8 cellular contexts compared by ENCODE assay signal in genomic region chr17:82035956-82036633, GRCh38. TPM values are rescaled to one million over a fixed set of nuclear protein-coding genes. Genes with fewer than 3 reads are reported as not detected.
A peak's percentile ranks its signal among the peaks of the same experiment; 100 is the strongest.
DNase-seq lines count a peak whose midpoint lies in the region; ATAC-seq and TF ChIP-seq lines count a peak whose summit lies in the region.

No MANE protein-coding gene starts in this region.

- H3K4me1 ChIP-seq in OCI-LY1 (ENCODE audit: insufficient read depth, low read length, severe bottlenecking) = peaks cover 29% of the 10 kb centered on the region
- peaks cover 7% of the 10 kb centered on the region for H3K4me1 ChIP-seq in ectodermal cell (ENCODE audit: control insufficient read depth, insufficient read depth, low read length)
- H3K4me1 ChIP-seq in neutrophil (ENCODE audit: control insufficient read depth in 1 of 2, insufficient read depth in 1 of 2, low read depth in 1 of 2, low read length in 1 of 2) = peaks cover 26 to 36% of the 10 kb centered on the region in 2 experiments

- TF ChIP-seq CTCF in CD4-positive, alpha-beta T cell (IDR thresholded peaks at IDR 0.05) = no peak
- TF ChIP-seq CTCF in OCI-LY1 (IDR thresholded peaks at IDR 0.05; ENCODE audit: low read length) = no peak
- no peak for TF ChIP-seq CTCF in neutrophil (IDR thresholded peaks at IDR 0.05)

- intact Hi-C loops in CD4-positive, alpha-beta T cell (cut with DNase I, micrococcal nuclease) = loop anchor here (5.0 to 10.0 kb wide), 6 partner anchors 89 to 519 kb away; partner anchors contain the start of genes HEXD (in 2 of the 2) and OGFOD3 (in 2 of the 2)

- no peaks in the 10 kb centered on the region; the same call in 1 of the 2 replicates for H3F3A ChIP-seq in OCI-LY1 (ENCODE audit: insufficient read depth, low read length)

- H3K27me3 ChIP-seq in CD4-positive, alpha-beta T cell (ENCODE audit: control insufficient read depth, insufficient read depth, low read length) = no peaks in the 10 kb centered on the region
- H3K27me3 ChIP-seq in OCI-LY1 (ENCODE audit: insufficient read depth, low read length) (no peaks in the 10 kb centered on the region), ectodermal cell (ENCODE audit: control insufficient read depth, insufficient read depth, low read length, poor library complexity, severe bottlenecking) (peaks cover 7% of the 10 kb centered on the region), neutrophil (peaks cover 15% of the 10 kb centered on the region)

- 93% methylated on average over 20 of the region's 20 CpGs for WGBS in ectodermal cell, 2 experiments

- no peak overlapping the region for H3K27ac ChIP-seq in CD4-positive, alpha-beta T cell (ENCODE audit: low read depth, low read length)
- no peak overlapping the region for H3K27ac ChIP-seq in OCI-LY1 (ENCODE audit: low read depth, low read length, poor library complexity, severe bottlenecking)
- no peak overlapping the region for H3K27ac ChIP-seq in ectodermal cell (ENCODE audit: insufficient read depth, low read depth, low read length, poor library complexity, severe bottlenecking)
- H3K27ac ChIP-seq in neutrophil = peak overlapping the region; percentile 90

- H3K4me3 ChIP-seq in OCI-LY1 (ENCODE audit: low read depth, low read length, poor library complexity, severe bottlenecking) (peak overlapping the region; percentile 80), ectodermal cell (ENCODE audit: insufficient read depth, low read depth, low read length) (peak overlapping the region; percentile 68), neutrophil (ENCODE audit: low read depth in 1 of 2, low read length in 1 of 2) (peak overlapping the region; percentile 67 to 80)

- no peaks in the 10 kb centered on the region for H3K9me3 Mint-ChIP-seq in CD4-positive, alpha-beta T cell

- POLR2A ChIA-PET in CD4-positive, alpha-beta T cell (lab: Charles Lee) = interaction anchor here (0.8 to 1.8 kb wide), 4 partner anchors 62 to 333 kb away, joined by 4 to 6 read pairs (median 4); partner anchors contain the start of genes FASN and MRPL12

- peak overlapping the region; percentile 79 for H3K4me3 Mint-ChIP-seq in CD4-positive, alpha-beta T cell

- CTCF ChIA-PET in CD4-positive, alpha-beta T cell (lab: Charles Lee) = interaction anchor here (1.6 to 1.9 kb wide), 3 partner anchors 61 to 77 kb away, joined by 3 to 12 read pairs (median 5); no protein-coding TSS in a partner anchor

- H3K27ac Mint-ChIP-seq in CD4-positive, alpha-beta T cell = no peak overlapping the region

- no peaks in the 10 kb centered on the region for H4K20me1 ChIP-seq in OCI-LY1 (ENCODE audit: insufficient read depth, low read length)

- H2AFZ ChIP-seq in OCI-LY1 (ENCODE audit: low read length) = no peak overlapping the region

- DNase-seq in CD4-positive, alpha-beta T cell = no peak
- DNase-seq in midbrain (lab: John Stamatoyannopoulos, UW) (no peak), GF-D8 (lab: John Stamatoyannopoulos, UW) (no peak), iPS-NIHi7 (ENCODE audit: extremely low spot score) (no peak), NK-92 (lab: John Stamatoyannopoulos, UW; ENCODE audit: unreplicated experiment) (no peak)

- H3K9me2 ChIP-seq in OCI-LY1 (ENCODE audit: low read depth, low read length) = no peaks in the 10 kb centered on the region

- H3K4me1 Mint-ChIP-seq in CD4-positive, alpha-beta T cell (ENCODE audit: low read depth) = peaks cover 26% of the 10 kb centered on the region

- no peaks in the 10 kb centered on the region for H3K79me2 ChIP-seq in OCI-LY1 (ENCODE audit: insufficient read depth, low read length)

- no peaks in the 10 kb centered on the region for H3K9me3 ChIP-seq in CD4-positive, alpha-beta T cell (ENCODE audit: control insufficient read depth, low read length)
- H3K9me3 ChIP-seq in OCI-LY1 (ENCODE audit: low read length) (no peaks in the 10 kb centered on the region), ectodermal cell (ENCODE audit: control insufficient read depth, low read length) (no peaks in the 10 kb centered on the region), neutrophil (no peaks in the 10 kb centered on the region)

- H3K4me2 ChIP-seq in OCI-LY1 (ENCODE audit: low read length) = peak overlapping the region; percentile 85

- no peaks in the 10 kb centered on the region for H3K27me3 Mint-ChIP-seq in CD4-positive, alpha-beta T cell

- peak overlapping the region; percentile 92; the same call in 1 of the 2 replicates for H3K9ac ChIP-seq in OCI-LY1 (ENCODE audit: low read length)

- H3K36me3 ChIP-seq in OCI-LY1 (ENCODE audit: insufficient read depth, low read length) (0 out of 2 replicates have a peak, but pooled peaks cover 6% of the 10 kb centered on the region), ectodermal cell (ENCODE audit: control insufficient read depth, insufficient read depth, low read length) (no peaks in the 10 kb centered on the region), neutrophil (no peaks in the 10 kb centered on the region)

- no peak for ATAC-seq in CD4-positive, alpha-beta T cell (ENCODE audit: poor library complexity)

- H3K36me3 Mint-ChIP-seq in CD4-positive, alpha-beta T cell (ENCODE audit: low read depth) = peaks cover 16% of the 10 kb centered on the region

RNA-seq across cellular contexts. Expression of gene DCXR, which starts 1.4 kb away (rescaled TPM):
- total RNA-seq in CD4-positive, alpha-beta T cell = 100 to 1,000 TPM; 103 to 119 TPM
- 63.2 TPM for polyA plus RNA-seq in ectodermal cell (2013, experiment 1 of 4)
- 55.2 TPM for polyA plus RNA-seq in ectodermal cell (2013, experiment 2 of 4)
- 60.7 TPM for polyA plus RNA-seq in ectodermal cell (2013, experiment 3 of 4)
- polyA plus RNA-seq in ectodermal cell (2013, experiment 4 of 4) = 61.4 TPM

RNA-seq across cellular contexts. Expression of gene RAC3, which starts 4.6 kb away (rescaled TPM):
- 1 to 10 TPM; 3.3 to 5.3 TPM for total RNA-seq in CD4-positive, alpha-beta T cell
- polyA plus RNA-seq in ectodermal cell (2013, experiment 1 of 4) = 82.3 TPM
- polyA plus RNA-seq in ectodermal cell (2013, experiment 2 of 4) = 64.4 TPM
- polyA plus RNA-seq in ectodermal cell (2013, experiment 3 of 4) = 63.3 TPM
- 56.0 TPM for polyA plus RNA-seq in ectodermal cell (2013, experiment 4 of 4)

RNA-seq across cellular contexts. Expression of gene LRRC45, which starts 13.0 kb away (rescaled TPM):
- total RNA-seq in CD4-positive, alpha-beta T cell = 10 to 100 TPM; 17.7 to 17.9 TPM
- polyA plus RNA-seq in ectodermal cell (2013, experiment 1 of 4) = 30.0 TPM
- 27.4 TPM for polyA plus RNA-seq in ectodermal cell (2013, experiment 2 of 4)
- polyA plus RNA-seq in ectodermal cell (2013, experiment 3 of 4) = 24.5 TPM
- polyA plus RNA-seq in ectodermal cell (2013, experiment 4 of 4) = 21.4 TPM

RNA-seq across cellular contexts. Expression of gene CENPX, which starts 13.4 kb away (rescaled TPM):
- total RNA-seq in CD4-positive, alpha-beta T cell = 10 to 100 TPM; 14.9 to 19.6 TPM
- polyA plus RNA-seq in ectodermal cell (2013, experiment 1 of 4) = 81.5 TPM
- 79.1 TPM for polyA plus RNA-seq in ectodermal cell (2013, experiment 2 of 4)
- 67.4 TPM for polyA plus RNA-seq in ectodermal cell (2013, experiment 3 of 4)
- 68.3 TPM for polyA plus RNA-seq in ectodermal cell (2013, experiment 4 of 4)

RNA-seq across cellular contexts. Expression of gene RFNG, which starts 15.5 kb away (rescaled TPM):
- total RNA-seq in CD4-positive, alpha-beta T cell = 10 to 100 TPM; 28.1 to 31.2 TPM
- polyA plus RNA-seq in ectodermal cell (2013, experiment 1 of 4) = 40.9 TPM
- 35.2 TPM for polyA plus RNA-seq in ectodermal cell (2013, experiment 2 of 4)
- polyA plus RNA-seq in ectodermal cell (2013, experiment 3 of 4) = 32.7 TPM
- polyA plus RNA-seq in ectodermal cell (2013, experiment 4 of 4) = 41.1 TPM
